ENCODE assay signal across 8 cellular contexts in the genomic region with DNA sequence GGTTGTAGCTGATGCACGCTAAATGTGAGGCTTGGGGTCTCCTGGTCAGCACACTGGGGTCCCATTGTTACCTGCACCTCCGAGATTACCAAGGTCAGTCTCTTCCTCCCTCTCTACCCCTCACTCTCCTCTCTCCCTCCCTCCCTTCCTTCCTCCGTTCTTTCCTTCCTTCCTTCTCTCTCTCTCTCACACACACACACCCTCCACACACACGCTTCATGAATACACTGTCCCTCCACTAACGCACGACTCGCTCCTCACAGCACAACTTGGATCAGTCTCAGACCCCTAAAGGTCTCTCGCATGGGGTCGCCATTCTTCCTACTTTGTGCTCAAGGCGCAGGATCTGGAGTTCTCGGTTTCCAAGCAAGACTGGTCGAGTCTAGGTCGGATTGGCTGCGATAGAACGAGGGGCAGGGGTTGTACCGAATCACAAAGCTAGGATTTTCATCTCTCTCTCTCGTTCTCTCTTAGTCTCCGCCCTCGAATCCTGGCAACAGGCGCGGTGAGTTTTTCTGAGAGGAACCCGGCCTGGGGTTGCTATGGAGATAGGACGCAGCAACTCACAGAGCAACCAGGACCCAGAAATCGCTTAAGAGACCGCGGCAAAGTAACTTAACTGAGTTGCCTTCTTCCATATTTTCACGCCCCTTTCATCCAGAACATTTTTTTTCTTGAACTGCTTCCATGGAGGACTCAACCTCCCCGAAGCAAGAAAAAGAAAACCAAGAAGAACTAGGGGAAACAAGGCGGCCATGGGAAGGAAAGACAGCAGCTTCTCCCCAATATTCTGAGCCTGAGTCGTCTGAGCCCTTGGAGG. TPM values are rescaled to one million over a fixed set of nuclear protein-coding genes. Genes with fewer than 3 reads are reported as not detected.
A peak's percentile ranks its signal among the peaks of the same experiment; 100 is the strongest.
DNase-seq lines count a peak whose midpoint lies in the region; ATAC-seq and TF ChIP-seq lines count a peak whose summit lies in the region.

A gene (plus strand): TSS at position 543 of the 820 bp plus-strand sequence. CDS start 145 bp downstream, at position 688.

- intact Hi-C loops in ascending aorta (cut with DNase I): loop anchor here (2.0 kb wide), 1 partner anchor 45 kb away; a partner anchor contains a TSS
- intact Hi-C loops in right cardiac atrium (cut with DNase I): no loop called here
- intact Hi-C loops in prostate gland (cut with DNase I): no loop called here
- intact Hi-C loops in uterus (cut with DNase I; ENCODE audit: low total_unique reads): no loop called here

- H3K4me1 ChIP-seq in ascending aorta: peaks cover 3 to 7% of the 10 kb centered on the region in 2 donors
- no peaks in the 10 kb centered on the region for H3K4me1 ChIP-seq in right cardiac atrium (ENCODE audit: control insufficient read depth, insufficient read depth, low read length)
- H3K4me1 ChIP-seq in prostate gland (replicated peaks): no peaks in the 10 kb centered on the region
- no peaks in the 10 kb centered on the region for H3K4me1 ChIP-seq in uterus

- H3K27me3 ChIP-seq in ascending aorta (no peaks in the 10 kb centered on the region), right cardiac atrium (ENCODE audit: control insufficient read depth, insufficient read depth) (no peaks in the 10 kb centered on the region), prostate gland (replicated peaks; ENCODE audit: insufficient read depth) (no peaks in the 10 kb centered on the region), uterus (no peaks in the 10 kb centered on the region)

- DNase-seq in GM12865 (ENCODE audit: low read depth) (peak; percentile 85), NCI-H1417 treated with DMSO at 0.1 percent for 48 hours (lab: John Stamatoyannopoulos, UW) (peak; percentile 79), T-helper 1 cell (peak; percentile 16 to 70 (median 40)), ascending aorta (ENCODE audit: low spot score in 2 of 2) (peak; percentile 80 to 96), right cardiac atrium (peak; percentile 93 to 96 (median 95)), prostate gland (ENCODE audit: low spot score) (peak; percentile 88), uterus (peak; percentile 90 to 94)

- H3K27ac ChIP-seq in ascending aorta: no peak within 1 kb of the TSS
- no peak within 1 kb of the TSS for H3K27ac ChIP-seq in right cardiac atrium (ENCODE audit: low read length)
- peak within 1 kb of the TSS in 1 of 2 donors; percentile 28 for H3K27ac ChIP-seq in prostate gland
- peak within 1 kb of the TSS; percentile 41 to 57 for H3K27ac ChIP-seq in uterus

- H3K36me3 ChIP-seq in ascending aorta: no peaks in the 10 kb centered on the region
- H3K36me3 ChIP-seq in prostate gland: no peaks in the 10 kb centered on the region
- no peaks in the 10 kb centered on the region for H3K36me3 ChIP-seq in uterus

- under 1% methylated on average over 30 of the region's 30 CpGs for WGBS in right cardiac atrium
- under 1% methylated on average over 30 of the region's 30 CpGs for WGBS in prostate gland

- TF ChIP-seq CTCF in GM12865 (IDR thresholded peaks at IDR 0.05; ENCODE audit: insufficient read depth, low read depth, low read length, missing control alignments): no peak
- peak in 1 of 3 experiments; percentile 12 for TF ChIP-seq CTCF in ascending aorta (IDR thresholded peaks at IDR 0.05)
- TF ChIP-seq CTCF in prostate gland (IDR thresholded peaks at IDR 0.05): peak in 1 of 4 experiments; percentile 20
- no peak for TF ChIP-seq CTCF in uterus (IDR thresholded peaks at IDR 0.05)

- H3K4me3 ChIP-seq in GM12865 (ENCODE audit: low read depth, low read length) (peak within 1 kb of the TSS; percentile 55), ascending aorta (peak within 1 kb of the TSS; percentile 63 to 66), right cardiac atrium (ENCODE audit: low read length) (peak within 1 kb of the TSS; percentile 58), prostate gland (peak within 1 kb of the TSS; percentile 36 to 40), uterus (peak within 1 kb of the TSS; percentile 44 to 48)

- H3K9me3 ChIP-seq in ascending aorta: no peaks in the 10 kb centered on the region
- H3K9me3 ChIP-seq in right cardiac atrium (ENCODE audit: control insufficient read depth, low read length): no peaks in the 10 kb centered on the region
- no peaks in the 10 kb centered on the region for H3K9me3 ChIP-seq in prostate gland
- H3K9me3 ChIP-seq in uterus: no peaks in the 10 kb centered on the region

- peak; percentile 99 for ATAC-seq in HG02840 (IDR thresholded peaks at IDR 0.05; ENCODE audit: low FRiP score, unreplicated experiment)
- ATAC-seq in right cardiac atrium: peak; percentile 99 to 100

- TF ChIP-seq POLR2A in prostate gland (IDR thresholded peaks at IDR 0.05): no peak
- TF ChIP-seq POLR2A in uterus (IDR thresholded peaks at IDR 0.05): no peak

RNA-seq across cellular contexts. Expression of the gene that starts here (rescaled TPM):
- total RNA-seq in ascending aorta: 17.9 TPM
- total RNA-seq in right cardiac atrium: under 1 TPM; 0.15 to 0.72 (median 0.20) TPM
- 0.20 TPM for polyA plus RNA-seq in right cardiac atrium
- 1 to 10 TPM in 1 of 2 donors, under 1 TPM in 1; 0.23 to 1.5 TPM for total RNA-seq in prostate gland
- 10 to 100 TPM in 1 of 4 donors, 1 to 10 TPM in 2, under 1 TPM in 1; 0.51 to 15.9 (median 5.4) TPM for total RNA-seq in uterus

Comparison
In these comparisons a context has a peak if more than half of its experiments do, and no peak if none do; other contexts are left out.
1. Peak in DNase-seq, ATAC-seq and H3K4me3 ChIP-seq in right cardiac atrium; RNA of the gene not detected or under 1 TPM.
2. DNase-seq: peak in every context shown above with its lines; median percentile 95 in right cardiac atrium; 92 in uterus; 88 in ascending aorta; 88 in prostate gland; 85 in GM12865; 79 in NCI-H1417 treated with DMSO at 0.1 percent for 48 hours; 40 in T-helper 1 cell.
3. H3K27ac ChIP-seq: peak in uterus (2 of 2); none in ascending aorta (0 of 2) and right cardiac atrium (single experiment).
4. Peak in every context shown above with its lines, with median percentiles within 50 percentile points of each other: H3K4me3 ChIP-seq.